Comparison of ENCODE assay signal across 8 cellular contexts in the genomic region with DNA sequence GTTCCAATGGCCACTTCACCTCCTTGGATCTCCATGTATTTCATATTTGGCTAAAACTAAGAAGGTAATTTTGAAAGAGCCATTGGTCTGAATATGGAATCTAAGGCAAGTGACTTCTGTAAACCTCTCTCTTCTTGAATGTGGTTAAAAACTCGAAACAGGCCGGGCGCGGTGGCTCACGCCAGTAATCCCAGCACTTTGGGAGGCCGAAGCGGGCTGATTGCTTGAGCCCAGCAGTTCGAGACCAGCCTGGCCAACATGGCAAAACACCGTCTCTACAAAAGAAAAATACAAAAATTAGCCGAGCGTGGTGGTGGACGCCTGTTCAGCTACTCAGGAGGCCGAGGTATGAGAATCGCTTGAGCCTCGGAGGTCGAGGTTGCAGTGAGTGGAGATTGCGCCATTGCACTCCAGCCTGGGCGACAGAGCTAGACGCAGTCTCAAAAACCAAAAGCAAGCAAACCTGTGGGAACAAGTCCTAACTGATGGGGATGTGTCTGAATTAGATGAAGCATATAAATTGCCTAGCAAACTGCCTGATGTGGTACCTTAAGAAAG. TPM values are rescaled to one million over a fixed set of nuclear protein-coding genes. Genes with fewer than 3 reads are reported as not detected.
DNase-seq lines count a peak whose midpoint lies in the region; ATAC-seq and TF ChIP-seq lines count a peak whose summit lies in the region.

No MANE protein-coding gene starts in this region.

- peak overlapping the region; percentile 96 for H3K27ac ChIP-seq in CD8-positive, alpha-beta T cell (ENCODE audit: low read depth, low read length)
- H3K27ac ChIP-seq in foreskin keratinocyte, result no peak overlapping the region

- peak overlapping the region; percentile 96 for H3K4me3 Mint-ChIP-seq in CD8-positive, alpha-beta T cell
- peak overlapping the region; percentile 90 for H3K4me3 Mint-ChIP-seq in osteocyte (ENCODE audit: unreplicated experiment)

- DNase-seq in CD8-positive, alpha-beta T cell, result no peak
- no peak for DNase-seq in NT2/D1 (ENCODE audit: low read depth, low spot score)
- no peak for DNase-seq in osteocyte (ENCODE audit: extremely low spot score, unreplicated experiment)
- DNase-seq in EL, result no peak
- DNase-seq in foreskin keratinocyte, result no peak

- no peaks in the 10 kb centered on the region for H3K9me3 ChIP-seq in CD8-positive, alpha-beta T cell (ENCODE audit: low read length)
- H3K9me3 ChIP-seq in NT2/D1 (ENCODE audit: insufficient read depth, low read length) (no peaks in the 10 kb centered on the region), endocrine pancreas (ENCODE audit: control insufficient read depth, low read length) (no peaks in the 10 kb centered on the region)

- no peak for ATAC-seq in CD8-positive, alpha-beta T cell
- no peak for ATAC-seq in HG03039 (IDR thresholded peaks at IDR 0.05; ENCODE audit: unreplicated experiment)
- no peak for ATAC-seq in foreskin keratinocyte
- no peak for ATAC-seq in HG03135 (IDR thresholded peaks at IDR 0.05; ENCODE audit: unreplicated experiment)

- intact Hi-C loops in CD8-positive, alpha-beta T cell (cut with DNase I, micrococcal nuclease), result loop anchor here (2.0 to 5.0 kb wide), 6 partner anchors 45 to 739 kb away; a partner anchor contains a TSS

- H3K9me3 Mint-ChIP-seq in CD8-positive, alpha-beta T cell, result no peaks in the 10 kb centered on the region
- H3K9me3 Mint-ChIP-seq in osteocyte (ENCODE audit: unreplicated experiment), result no peaks in the 10 kb centered on the region

- no peaks in the 10 kb centered on the region for H3K36me3 ChIP-seq in CD8-positive, alpha-beta T cell (ENCODE audit: insufficient read depth, low read length)
- H3K36me3 ChIP-seq in NT2/D1 (ENCODE audit: insufficient read depth, insufficient read length, low read length) (peaks cover 13% of the 10 kb centered on the region), endocrine pancreas (ENCODE audit: control insufficient read depth, insufficient read depth, low read length) (no peaks in the 10 kb centered on the region)

- peak overlapping the region; percentile 92 for H3K4me3 ChIP-seq in CD8-positive, alpha-beta T cell (ENCODE audit: low read depth, low read length)
- H3K4me3 ChIP-seq in NT2/D1 (ENCODE audit: insufficient read length, low read depth), result peak overlapping the region; percentile 99
- peak overlapping the region; percentile 91 for H3K4me3 ChIP-seq in endocrine pancreas (ENCODE audit: control insufficient read depth, insufficient read depth, low read length)

- peak overlapping the region; percentile 99 for H3K9ac ChIP-seq in NT2/D1 (ENCODE audit: insufficient read length, low read depth)
- peak overlapping the region; percentile 94 for H3K9ac ChIP-seq in endocrine pancreas (ENCODE audit: control insufficient read depth, insufficient read depth, low read length)

- no peaks in the 10 kb centered on the region for H3K27me3 Mint-ChIP-seq in CD8-positive, alpha-beta T cell (ENCODE audit: low read depth)
- no peaks in the 10 kb centered on the region for H3K27me3 Mint-ChIP-seq in osteocyte (ENCODE audit: unreplicated experiment)

- peak overlapping the region; percentile 99 for H3K27ac Mint-ChIP-seq in CD8-positive, alpha-beta T cell
- peak overlapping the region; percentile 57 for H3K27ac Mint-ChIP-seq in osteocyte (ENCODE audit: unreplicated experiment)

- TF ChIP-seq CTCF in CD8-positive, alpha-beta T cell (IDR thresholded peaks at IDR 0.05), result no peak
- no peak for TF ChIP-seq CTCF in osteocyte (IDR thresholded peaks at IDR 0.05)
- no peak for TF ChIP-seq CTCF in foreskin keratinocyte (conservative IDR thresholded peaks at IDR 0.05)

- no peaks in the 10 kb centered on the region for H3K27me3 ChIP-seq in CD8-positive, alpha-beta T cell (ENCODE audit: insufficient read depth, low read length)
- H3K27me3 ChIP-seq in NT2/D1 (ENCODE audit: insufficient read depth, insufficient read length) (no peaks in the 10 kb centered on the region), endocrine pancreas (ENCODE audit: control insufficient read depth, insufficient read depth, low read length) (no peaks in the 10 kb centered on the region), foreskin keratinocyte (no peaks in the 10 kb centered on the region)

- H3K4me1 Mint-ChIP-seq in CD8-positive, alpha-beta T cell (ENCODE audit: low read depth), result peaks cover 38% of the 10 kb centered on the region
- H3K4me1 Mint-ChIP-seq in osteocyte (ENCODE audit: unreplicated experiment), result peaks cover 9% of the 10 kb centered on the region

- CTCF ChIA-PET in CD8-positive, alpha-beta T cell (lab: Charles Lee), result no interaction called here

- peaks cover 27% of the 10 kb centered on the region for H3K4me1 ChIP-seq in CD8-positive, alpha-beta T cell (ENCODE audit: insufficient read depth, low read length)
- peaks cover 5% of the 10 kb centered on the region for H3K4me1 ChIP-seq in NT2/D1 (ENCODE audit: insufficient read depth, insufficient read length)
- H3K4me1 ChIP-seq in endocrine pancreas (ENCODE audit: control insufficient read depth, insufficient read depth, low read length), result peaks cover 6% of the 10 kb centered on the region
- no peaks in the 10 kb centered on the region for H3K4me1 ChIP-seq in foreskin keratinocyte

- POLR2A ChIA-PET in CD8-positive, alpha-beta T cell (lab: Charles Lee), result interaction anchor here (0.6 to 2.6 kb wide), 3 partner anchors 9 to 101 kb away, joined by 4 to 26 read pairs (median 22); no protein-coding TSS in a partner anchor

- H3K36me3 Mint-ChIP-seq in CD8-positive, alpha-beta T cell, result peaks cover 13% of the 10 kb centered on the region
- no peaks in the 10 kb centered on the region for H3K36me3 Mint-ChIP-seq in osteocyte (ENCODE audit: unreplicated experiment)

RNA-seq across cellular contexts. Expression of a gene that starts 2.2 kb away (rescaled TPM):
- total RNA-seq in CD8-positive, alpha-beta T cell, result 10 to 100 TPM; 10.3 to 10.5 TPM
- total RNA-seq in osteocyte, result 11.6 and 12.6 TPM in 2 replicates
- total RNA-seq in foreskin keratinocyte, result 8.8 and 9.4 TPM in 2 replicates
- polyA plus RNA-seq in foreskin keratinocyte, result 7.0 and 7.8 TPM in 2 replicates
